Comparison of ENCODE assay signal across 7 cellular contexts in the genomic region with DNA sequence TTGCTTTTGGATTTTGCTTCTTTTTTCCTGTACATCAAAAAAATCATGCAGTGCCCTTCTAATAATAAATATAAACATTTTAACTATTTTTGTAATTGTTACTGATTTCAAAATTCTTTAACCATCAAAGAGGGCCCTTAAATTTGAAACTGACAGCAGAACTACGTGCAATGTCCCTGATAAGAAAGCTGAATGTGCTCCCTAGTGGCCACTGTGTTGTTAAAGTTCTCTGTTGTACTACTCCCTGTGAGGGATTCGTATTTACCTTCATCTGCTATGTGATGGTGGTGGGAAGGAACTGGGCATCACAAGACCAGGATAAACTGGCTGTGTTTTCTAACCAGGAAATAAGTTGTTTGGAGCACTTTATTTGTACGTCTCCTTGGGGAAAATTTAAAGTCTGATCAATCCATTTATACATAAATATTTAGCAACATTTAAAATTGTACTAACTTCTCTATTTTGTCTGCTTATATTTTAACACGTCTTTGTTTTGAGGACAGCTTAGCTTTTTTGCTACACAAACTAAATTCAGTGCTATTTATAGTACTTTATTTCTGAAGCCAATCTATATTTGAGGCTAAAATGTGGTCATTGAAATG.
DNase-seq lines count a peak whose midpoint lies in the region; ATAC-seq and TF ChIP-seq lines count a peak whose summit lies in the region.

No MANE protein-coding gene starts in this region.

- DNase-seq in NCI-H2171 (lab: John Stamatoyannopoulos, UW) (peak; percentile 35), body of pancreas (peak in 1 of 4 donors; percentile 11), lower lobe of right lung (no peak), NK-92 (lab: John Stamatoyannopoulos, UW; ENCODE audit: unreplicated experiment) (no peak), OCI-M2 (lab: John Stamatoyannopoulos, UW; ENCODE audit: unreplicated experiment) (no peak), hypothalamus (lab: John Stamatoyannopoulos, UW) (no peak)

- no peaks in the 10 kb centered on the region for H3K27me3 ChIP-seq in body of pancreas
- H3K27me3 ChIP-seq in lower lobe of right lung (ENCODE audit: low read depth): no peaks in the 10 kb centered on the region

- H3K9me3 ChIP-seq in body of pancreas (no peaks in the 10 kb centered on the region), lower lobe of right lung (no peaks in the 10 kb centered on the region)

- intact Hi-C loops in body of pancreas (cut with DNase I) (no loop called here), lower lobe of right lung (cut with DNase I) (no loop called here)

- no peak for TF ChIP-seq POLR2A in body of pancreas (IDR thresholded peaks at IDR 0.05)

- peak; percentile 53 for ATAC-seq in GM19351 (IDR thresholded peaks at IDR 0.05; ENCODE audit: unreplicated experiment)
- no peak for ATAC-seq in body of pancreas
- ATAC-seq in lower lobe of right lung: no peak

- 30 to 32% methylated on average over 4 of the region's 4 CpGs for WGBS in body of pancreas, 2 donors

- no peak overlapping the region for H3K27ac ChIP-seq in body of pancreas
- H3K27ac ChIP-seq in lower lobe of right lung: no peak overlapping the region

- H3K4me1 ChIP-seq in body of pancreas: no peaks in the 10 kb centered on the region
- H3K4me1 ChIP-seq in lower lobe of right lung: no peaks in the 10 kb centered on the region

- TF ChIP-seq CTCF in body of pancreas (IDR thresholded peaks at IDR 0.05) (peak in 6 of 7 experiments; percentile 9 to 43 (median 28)), lower lobe of right lung (IDR thresholded peaks at IDR 0.05) (peak; percentile 21)

- H3K4me3 ChIP-seq in body of pancreas (no peak overlapping the region), lower lobe of right lung (no peak overlapping the region)

- H3K36me3 ChIP-seq in body of pancreas (replicated peaks in 1 of 2; ENCODE audit: insufficient read depth in 1 of 2, low read depth in 2 of 2): no peaks in the 10 kb centered on the region
- H3K36me3 ChIP-seq in lower lobe of right lung: no peaks in the 10 kb centered on the region
